In genomic region chr16:10232757-10233156, GRCh38 we compare ENCODE assay signal across 9 cellular contexts. TPM values are rescaled to one million over a fixed set of nuclear protein-coding genes. Genes with fewer than 3 reads are reported as not detected.
"Had no signal": no experiment of that assay in that cellular context is flagged by ENCODE, and none has a peak within 500 bp of the region (broad histone marks: within the 10 kb centered on the region; RNA-seq: fewer than 3 reads in every experiment).

No MANE protein-coding gene starts in this region.

- FAIRE-seq: H1, H54, HTR-8/SVneo had no signal

- H3K4me3 ChIP-seq: GM23338 had no signal

- H2AFZ ChIP-seq: GM23338 had no signal

- DNase-seq: H9, HCEC 1CT, KG1 had no signal

- H3K4me2 ChIP-seq: GM23338 had no signal

- ATAC-seq: GM23338 had no signal

RNA-seq across cellular contexts. Expression of gene GRIN2A, which starts 50.5 kb away (rescaled TPM):
- total RNA-seq: HT-29 had no signal
- polyA plus RNA-seq: IgD-negative memory B cell had no signal
